17 cellular contexts compared by ENCODE assay signal in genomic region chr17:16120937-16121336, GRCh38.
"Had no signal": no experiment of that assay in that cellular context is flagged by ENCODE, and none has a peak within 500 bp of the region (broad histone marks: within the 10 kb centered on the region; RNA-seq: fewer than 3 reads in every experiment).

No MANE protein-coding gene starts in this region.

- H3K9me3 ChIP-seq: esophagus muscularis mucosa, gastroesophageal sphincter, lower lobe of right lung had no signal

- DNase-seq: dermis blood vessel endothelial cell; effector CD4-positive, alpha-beta T cell; effector memory CD4-positive, alpha-beta T cell; foreskin keratinocyte; glutamatergic neuron; heart right ventricle; hippocampal formation; left cardiac atrium; left lung; left ventricle myocardium superior; lower lobe of right lung; mesendoderm; midbrain; naive thymus-derived CD4-positive, alpha-beta T cell had no signal

- ATAC-seq: foreskin keratinocyte; gastroesophageal sphincter; heart right ventricle; left cardiac atrium; left lung; left ventricle myocardium superior; lower lobe of right lung; naive thymus-derived CD4-positive, alpha-beta T cell had no signal

- H3K27me3 Mint-ChIP-seq: memory B cell; naive thymus-derived CD4-positive, alpha-beta T cell had no signal

- H3K4me3 Mint-ChIP-seq: memory B cell; naive thymus-derived CD4-positive, alpha-beta T cell had no signal
